20 cellular contexts compared by ENCODE assay signal in the genomic region with DNA sequence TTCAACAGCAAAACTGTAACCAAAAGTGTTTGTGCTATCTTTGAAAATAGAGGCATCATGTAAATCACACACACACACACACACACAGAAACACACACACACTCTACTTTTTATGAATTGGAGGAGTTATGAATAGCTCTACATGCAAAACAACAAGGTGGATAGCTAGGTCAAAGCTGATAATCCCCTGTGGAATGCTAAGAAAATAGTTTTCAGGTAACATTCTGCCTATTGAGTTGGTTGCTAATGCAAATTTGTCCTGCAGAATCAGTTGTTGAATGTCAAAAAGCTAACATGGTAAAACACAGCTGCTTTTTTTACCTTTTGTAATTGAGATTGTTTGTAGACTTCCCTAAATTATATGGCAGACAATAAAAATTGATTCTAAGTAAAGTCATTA.
"Had no signal": no experiment of that assay in that cellular context is flagged by ENCODE, and none has a peak within 500 bp of the region (broad histone marks: within the 10 kb centered on the region; RNA-seq: fewer than 3 reads in every experiment).

No MANE protein-coding gene starts in this region.

- H3K4me1 ChIP-seq: heart right ventricle, spleen, testis, tibial nerve had no signal

- H3K27ac ChIP-seq: dorsolateral prefrontal cortex, heart right ventricle, neutrophil, spleen, testis, tibial nerve had no signal

- H3K4me3 ChIP-seq: dorsolateral prefrontal cortex, heart right ventricle, spleen, testis, tibial nerve had no signal

- FAIRE-seq: endometrium, frontal cortex, islet of Langerhans had no signal

- H3K27me3 ChIP-seq: dorsolateral prefrontal cortex, heart right ventricle, neutrophil, spleen, testis, tibial nerve had no signal

- DNase-seq: cortex of kidney; dorsolateral prefrontal cortex; effector CD8-positive, alpha-beta T cell; heart right ventricle; hypothalamus; kidney glomerular epithelial cell; naive thymus-derived CD4-positive, alpha-beta T cell; nephron progenitor cell; posterior cingulate gyrus; spleen; stimulated activated CD4-positive, alpha-beta T cell treated with anti-CD3 and anti-CD28 coated beads, Interleukin-15, amount 100 ng/mL, for 24 hours; stimulated activated CD4-positive, alpha-beta T cell treated with anti-CD3 and anti-CD28 coated beads, Interleukin-1b, Interleukin-23, amount 100 ng/mL, for 48 hours; stimulated activated CD4-positive, alpha-beta T cell treated with anti-CD3 and anti-CD28 coated beads, Interleukin-4, amount 100 ng/mL, for 24 hours; stimulated activated naive CD8-positive, alpha-beta T cell treated with anti-CD3 and anti-CD28 coated beads, Interleukin-15, amount 100 ng/mL, for 72 hours; testis had no signal

- H3K36me3 ChIP-seq: heart right ventricle, neutrophil, spleen, tibial nerve had no signal

- H3K9me3 ChIP-seq: neutrophil, testis, tibial nerve had no signal
